ENCODE assay signal across 22 cellular contexts in the genomic region with DNA sequence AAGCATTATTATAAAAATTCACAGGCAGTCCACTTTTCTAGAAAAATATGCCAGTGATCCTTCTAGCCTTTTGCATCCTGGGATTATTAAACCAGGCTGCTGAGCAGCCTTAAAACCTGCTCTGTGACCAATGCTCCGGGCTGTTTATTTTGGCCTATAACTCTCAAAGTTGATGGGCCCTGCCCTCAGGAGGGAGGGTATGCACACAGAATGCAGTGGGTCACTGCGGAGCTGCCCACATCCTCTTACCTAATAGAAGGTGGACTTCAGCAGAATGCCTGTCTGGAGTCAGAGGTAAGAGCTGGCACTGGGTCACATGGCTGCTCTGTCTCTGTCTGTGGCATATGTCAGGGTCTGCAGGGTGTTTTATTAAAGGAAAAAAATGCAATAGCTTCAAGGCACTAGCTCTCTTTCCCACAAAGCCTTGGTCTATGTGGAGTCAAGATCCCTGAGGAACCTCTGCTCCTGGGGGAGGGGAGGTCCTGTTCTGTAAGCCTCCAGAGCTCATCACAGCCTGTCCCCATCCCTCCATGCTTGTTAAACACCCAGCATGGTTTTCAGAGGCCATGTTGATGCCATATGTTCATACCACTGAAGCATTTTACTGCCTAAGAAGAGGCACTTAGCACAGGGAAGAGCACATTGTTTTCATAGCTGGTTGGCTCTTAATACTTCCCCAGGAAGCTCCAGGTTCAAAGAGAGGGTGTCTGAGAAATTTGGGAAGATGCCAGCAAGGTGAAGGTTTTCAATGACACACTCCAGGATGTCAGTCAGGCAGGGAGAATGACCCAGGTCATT. TPM values are rescaled to one million over a fixed set of nuclear protein-coding genes. Genes with fewer than 3 reads are reported as not detected.
A peak's percentile ranks its signal among the peaks of the same experiment; 100 is the strongest.
DNase-seq lines count a peak whose midpoint lies in the region; ATAC-seq and TF ChIP-seq lines count a peak whose summit lies in the region.
"Had no signal": no experiment of that assay in that cellular context is flagged by ENCODE, and none has a peak within 500 bp of the region (broad histone marks: within the 10 kb centered on the region; RNA-seq: fewer than 3 reads in every experiment).

No MANE protein-coding gene starts in this region.

- intact Hi-C loops in A673 (cut with micrococcal nuclease; ENCODE audit: unreplicated experiment): no loop called here

- peak; percentile 45 for DNase-seq in A673 (ENCODE audit: low spot score)
- DNase-seq in G401 (ENCODE audit: low spot score): peak; percentile 61
- DNase-seq in NCI-H2196 (lab: John Stamatoyannopoulos, UW; ENCODE audit: unreplicated experiment): peak; percentile 57
- peak; percentile 49 for DNase-seq in astrocyte of the spinal cord (ENCODE audit: low read depth, low spot score)
- no peak for DNase-seq in stimulated activated CD4-positive, alpha-beta T cell treated with anti-CD3 and anti-CD28 coated beads, Interleukin-12 subunit alpha, Interleukin-12 subunit beta, amount 100 ng/mL, for 4 hours
- no peak for DNase-seq in dermis blood vessel endothelial cell
- DNase-seq: activated naive CD4-positive, alpha-beta T cell; amygdala; effector memory CD8-positive, alpha-beta T cell; GF-D8; heart right ventricle; NCI-H526; ovary; Peyer's patch; right lobe of liver; stomach; upper lobe of left lung had no signal

- POLR2A ChIA-PET in A673 (lab: Charles Lee; ENCODE audit: low non-redundant PET): no interaction called here

- CTCF ChIA-PET in A673 (lab: Charles Lee): no interaction called here

- H3K4me3 ChIP-seq in A673 (ENCODE audit: low read depth, low read length, poor library complexity, severe bottlenecking) (no peak overlapping the region), astrocyte of the spinal cord (ENCODE audit: low read depth, low read length) (no peak overlapping the region)
- H3K4me3 ChIP-seq: heart right ventricle, ovary, Peyer's patch, right lobe of liver, stomach, upper lobe of left lung had no signal

- H3K9me3 ChIP-seq in A673 (ENCODE audit: low read depth, low read length, poor library complexity, severe bottlenecking): no peaks in the 10 kb centered on the region
- H3K9me3 ChIP-seq: heart right ventricle, ovary, Peyer's patch, right lobe of liver, stomach, upper lobe of left lung had no signal

- TF ChIP-seq CTCF in A673 (conservative IDR thresholded peaks at IDR 0.05; ENCODE audit: low read depth, low read length): no peak
- no peak for TF ChIP-seq CTCF in astrocyte of the spinal cord (IDR thresholded peaks at IDR 0.05; ENCODE audit: low read depth, low read length)

- H3K36me3 ChIP-seq in A673 (ENCODE audit: insufficient read depth, low read length, poor library complexity, severe bottlenecking): no peaks in the 10 kb centered on the region
- H3K36me3 ChIP-seq: heart right ventricle, ovary, Peyer's patch, right lobe of liver, stomach, upper lobe of left lung had no signal

- H3K4me1 ChIP-seq in A673 (ENCODE audit: insufficient read depth, low read length, poor library complexity, severe bottlenecking): peaks cover 32% of the 10 kb centered on the region
- H3K4me1 ChIP-seq: heart right ventricle, Peyer's patch, right lobe of liver, stomach, upper lobe of left lung had no signal

- H3K27ac ChIP-seq in A673 (ENCODE audit: low read depth, low read length, poor library complexity, severe bottlenecking): no peak overlapping the region
- H3K27ac ChIP-seq: heart right ventricle, ovary, Peyer's patch, right lobe of liver, stomach, upper lobe of left lung had no signal

- BruUV-seq in A673 (replicated peaks; lab: Mats Ljungman, UMichigan): no TSS peak

- no peaks in the 10 kb centered on the region for H3K27me3 ChIP-seq in A673 (replicated peaks; ENCODE audit: insufficient read depth, low read depth, low read length, poor library complexity)
- H3K27me3 ChIP-seq: ovary, Peyer's patch, right lobe of liver, upper lobe of left lung had no signal

- ATAC-seq in GM18861 (IDR thresholded peaks at IDR 0.05; ENCODE audit: unreplicated experiment): no peak
- no peak for ATAC-seq in GM18909 (IDR thresholded peaks at IDR 0.05; ENCODE audit: poor library complexity, unreplicated experiment)
- ATAC-seq: effector memory CD8-positive, alpha-beta T cell; HCT116; heart right ventricle; right lobe of liver had no signal

- in situ Hi-C loops in G401 (cut with HindIII; ENCODE audit: low sequenced_read_pairs) (no loop called here), astrocyte of the spinal cord (cut with HindIII; ENCODE audit: low sequenced_read_pairs) (no loop called here)

RNA-seq across cellular contexts. Expression of a gene that starts 25.8 kb away (rescaled TPM):
- total RNA-seq in A673 (2021) (2.9 and 5.7 TPM in 2 replicates), dermis blood vessel endothelial cell (not detected in 2 replicates)
- total RNA-seq in G401 (2014; rRNA removed; shearing (Covaris generic)): not detected in 2 replicates
- total RNA-seq: chondrocyte, lung microvascular endothelial cell, right lobe of liver had no signal

Comparison
In these comparisons a context has a peak if more than half of its experiments do, and no peak if none do; other contexts are left out.
1. DNase-seq: peak in A673 (single experiment), G401 (single experiment), NCI-H2196 (single experiment) and astrocyte of the spinal cord (single experiment); none in stimulated activated CD4-positive, alpha-beta T cell treated with anti-CD3 and anti-CD28 coated beads, Interleukin-12 subunit alpha, Interleukin-12 subunit beta, amount 100 ng/mL, for 4 hours (single experiment) and dermis blood vessel endothelial cell (single experiment).